ENCODE assay signal across 18 cellular contexts in the genomic region with DNA sequence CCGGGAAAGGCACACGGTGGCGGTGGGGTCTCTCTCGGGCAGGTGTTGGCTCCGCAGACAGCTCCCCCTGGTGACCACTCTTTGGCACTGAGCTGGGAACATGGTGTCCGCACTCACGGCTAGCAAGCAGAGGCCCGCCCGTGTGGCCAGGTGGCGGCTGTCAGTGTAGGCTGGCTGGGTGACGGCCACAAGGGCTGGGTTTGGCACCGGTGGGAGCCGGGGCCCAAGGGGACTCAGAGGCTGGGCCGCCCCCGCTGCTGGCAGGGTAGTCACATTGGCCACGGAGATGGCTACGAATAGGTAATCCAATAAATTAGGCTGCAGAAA.
A peak's percentile ranks its signal among the peaks of the same experiment; 100 is the strongest.
DNase-seq lines count a peak whose midpoint lies in the region; ATAC-seq and TF ChIP-seq lines count a peak whose summit lies in the region.
"Had no signal": no experiment of that assay in that cellular context is flagged by ENCODE, and none has a peak within 500 bp of the region (broad histone marks: within the 10 kb centered on the region; RNA-seq: fewer than 3 reads in every experiment).

No MANE protein-coding gene starts in this region.

- no peak overlapping the region for H3K9ac ChIP-seq in Karpas-422 (ENCODE audit: low read length)

- H2AFZ ChIP-seq in Karpas-422 (ENCODE audit: low read length): no peak overlapping the region

- 80% methylated on average over 17 of the region's 17 CpGs for WGBS in right cardiac atrium

- H3K4me3 ChIP-seq in Karpas-422 (ENCODE audit: low read length) (no peak overlapping the region), right cardiac atrium (ENCODE audit: low read length) (no peak overlapping the region), gastrocnemius medialis (no peak overlapping the region)
- H3K4me3 ChIP-seq: colonic mucosa had no signal

- H3K9me3 ChIP-seq in Karpas-422 (ENCODE audit: low read length) (no peaks in the 10 kb centered on the region), right cardiac atrium (ENCODE audit: control insufficient read depth, low read length) (no peaks in the 10 kb centered on the region), gastrocnemius medialis (no peaks in the 10 kb centered on the region)
- H3K9me3 ChIP-seq: colonic mucosa had no signal

- intact Hi-C loops in activated CD4-positive, alpha-beta memory T cell treated with anti-CD3 and anti-CD28 coated beads for 36 hours (cut with micrococcal nuclease): no loop called here
- intact Hi-C loops in right cardiac atrium (cut with DNase I): no loop called here
- intact Hi-C loops in posterior vena cava (cut with DNase I): no loop called here
- intact Hi-C loops in gastrocnemius medialis (cut with DNase I; ENCODE audit: low total_unique reads): no loop called here

- peaks cover 32% of the 10 kb centered on the region for H3K9me3 Mint-ChIP-seq in activated CD4-positive, alpha-beta memory T cell treated with anti-CD3 and anti-CD28 coated beads for 36 hours
- H3K9me3 Mint-ChIP-seq in activated CD4-positive, alpha-beta memory T cell treated with anti-CD3 and anti-CD28 coated beads, Interleukin-2, amount 10 ng/mL, durations not matched to agents 7 days and 5 days: peaks cover 44% of the 10 kb centered on the region

- H3K4me2 ChIP-seq in Karpas-422 (ENCODE audit: low read depth, low read length, poor library complexity, severe bottlenecking): no peak overlapping the region

- H3K4me3 Mint-ChIP-seq in activated CD4-positive, alpha-beta memory T cell treated with anti-CD3 and anti-CD28 coated beads for 36 hours: no peak overlapping the region
- H3K4me3 Mint-ChIP-seq in activated CD4-positive, alpha-beta memory T cell treated with anti-CD3 and anti-CD28 coated beads, Interleukin-2, amount 10 ng/mL, durations not matched to agents 7 days and 5 days: no peak overlapping the region
- H3K4me3 Mint-ChIP-seq: CD4-positive, alpha-beta memory T cell; naive thymus-derived CD4-positive, alpha-beta T cell; stimulated activated effector memory CD8-positive, alpha-beta T cell treated with anti-CD3 and anti-CD28 coated beads, Interleukin-12 subunit alpha, Interleukin-12 subunit beta, amount 100 ng/mL, for 72 hours had no signal

- in situ Hi-C loops in gastrocnemius medialis (cut with MboI; ENCODE audit: low sequenced_read_pairs in 4 of 4): no loop called here

- peaks cover 5% of the 10 kb centered on the region for H3K36me3 Mint-ChIP-seq in activated CD4-positive, alpha-beta memory T cell treated with anti-CD3 and anti-CD28 coated beads for 36 hours
- H3K36me3 Mint-ChIP-seq in activated CD4-positive, alpha-beta memory T cell treated with anti-CD3 and anti-CD28 coated beads, Interleukin-2, amount 10 ng/mL, durations not matched to agents 7 days and 5 days (ENCODE audit: low read depth): peaks cover 3% of the 10 kb centered on the region
- H3K36me3 Mint-ChIP-seq: stimulated activated effector memory CD8-positive, alpha-beta T cell treated with anti-CD3 and anti-CD28 coated beads, Interleukin-12 subunit alpha, Interleukin-12 subunit beta, amount 100 ng/mL, for 72 hours had no signal

- peak; percentile 8 for DNase-seq in activated CD4-positive, alpha-beta memory T cell treated with anti-CD3 and anti-CD28 coated beads for 36 hours
- DNase-seq in activated CD4-positive, alpha-beta memory T cell treated with anti-CD3 and anti-CD28 coated beads, Interleukin-2, amount 10 ng/mL, durations not matched to agents 7 days and 5 days: no peak
- peak; percentile 56 for DNase-seq in Karpas-422
- DNase-seq in right cardiac atrium: peak in 2 of 3 donors; percentile 40 to 64
- peak; percentile 82 for DNase-seq in posterior vena cava (ENCODE audit: low spot score)
- DNase-seq in middle frontal gyrus (ENCODE audit: extremely low spot score, low spot score): no peak
- no peak for DNase-seq in gastrocnemius medialis
- DNase-seq: activated CD4-positive, alpha-beta T cell treated with anti-CD3 and anti-CD28 coated beads for 1 hour; activated T-cell treated with anti-CD3 and anti-CD28 coated beads, Interleukin-2, amount 50 U/mL, for 1 hour; amniotic stem cell; colonic mucosa; glutamatergic neuron; left colon; naive thymus-derived CD4-positive, alpha-beta T cell; NCI-H1105 had no signal

- no peak for TF ChIP-seq POLR2A in gastrocnemius medialis (IDR thresholded peaks at IDR 0.05)

- no peaks in the 10 kb centered on the region for H3K9me2 ChIP-seq in Karpas-422 (replicated peaks; ENCODE audit: insufficient read depth, low read length)

- H3K36me3 ChIP-seq in Karpas-422 (ENCODE audit: insufficient read depth, low read length) (no peaks in the 10 kb centered on the region), gastrocnemius medialis (no peaks in the 10 kb centered on the region)
- H3K36me3 ChIP-seq: colonic mucosa had no signal

- H3K27ac ChIP-seq in Karpas-422 (ENCODE audit: low read length) (no peak overlapping the region), right cardiac atrium (ENCODE audit: low read length) (no peak overlapping the region), gastrocnemius medialis (no peak overlapping the region)
- H3K27ac ChIP-seq: colonic mucosa had no signal

- no peak overlapping the region for H3K27ac Mint-ChIP-seq in activated CD4-positive, alpha-beta memory T cell treated with anti-CD3 and anti-CD28 coated beads for 36 hours
- H3K27ac Mint-ChIP-seq in activated CD4-positive, alpha-beta memory T cell treated with anti-CD3 and anti-CD28 coated beads, Interleukin-2, amount 10 ng/mL, durations not matched to agents 7 days and 5 days: no peak overlapping the region
- H3K27ac Mint-ChIP-seq: naive thymus-derived CD4-positive, alpha-beta T cell; stimulated activated effector memory CD8-positive, alpha-beta T cell treated with anti-CD3 and anti-CD28 coated beads, Interleukin-12 subunit alpha, Interleukin-12 subunit beta, amount 100 ng/mL, for 72 hours had no signal

- H3K27me3 Mint-ChIP-seq in activated CD4-positive, alpha-beta memory T cell treated with anti-CD3 and anti-CD28 coated beads for 36 hours: peaks cover 23% of the 10 kb centered on the region
- H3K27me3 Mint-ChIP-seq in activated CD4-positive, alpha-beta memory T cell treated with anti-CD3 and anti-CD28 coated beads, Interleukin-2, amount 10 ng/mL, durations not matched to agents 7 days and 5 days: peaks cover 9% of the 10 kb centered on the region

- CTCF ChIA-PET in activated CD4-positive, alpha-beta memory T cell treated with anti-CD3 and anti-CD28 coated beads for 36 hours (lab: Charles Lee): no interaction called here
- CTCF ChIA-PET in activated CD4-positive, alpha-beta memory T cell treated with anti-CD3 and anti-CD28 coated beads, Interleukin-2, amount 10 ng/mL, durations not matched to agents 7 days and 5 days (lab: Charles Lee): no interaction called here

- H4K20me1 ChIP-seq in Karpas-422 (ENCODE audit: insufficient read depth, low read depth, low read length): no peaks in the 10 kb centered on the region

- TF ChIP-seq CTCF in gastrocnemius medialis (IDR thresholded peaks at IDR 0.05 in 4 of 5, conservative IDR thresholded peaks at IDR 0.05 in 1 of 5): no peak

- POLR2A ChIA-PET in activated CD4-positive, alpha-beta memory T cell treated with anti-CD3 and anti-CD28 coated beads for 36 hours (lab: Charles Lee): no interaction called here
- POLR2A ChIA-PET in activated CD4-positive, alpha-beta memory T cell treated with anti-CD3 and anti-CD28 coated beads, Interleukin-2, amount 10 ng/mL, durations not matched to agents 7 days and 5 days (lab: Charles Lee): no interaction called here

- H3K27me3 ChIP-seq in Karpas-422 (ENCODE audit: low read length): no peaks in the 10 kb centered on the region
- no peaks in the 10 kb centered on the region for H3K27me3 ChIP-seq in right cardiac atrium (ENCODE audit: control insufficient read depth, insufficient read depth)
- H3K27me3 ChIP-seq in gastrocnemius medialis: peaks cover 20 to 33% (median 22%) of the 10 kb centered on the region in 3 donors
- H3K27me3 ChIP-seq: colonic mucosa had no signal

- H3K4me1 Mint-ChIP-seq in activated CD4-positive, alpha-beta memory T cell treated with anti-CD3 and anti-CD28 coated beads for 36 hours (ENCODE audit: low read depth): no peaks in the 10 kb centered on the region
- H3K4me1 Mint-ChIP-seq in activated CD4-positive, alpha-beta memory T cell treated with anti-CD3 and anti-CD28 coated beads, Interleukin-2, amount 10 ng/mL, durations not matched to agents 7 days and 5 days: no peaks in the 10 kb centered on the region
- H3K4me1 Mint-ChIP-seq: stimulated activated effector memory CD8-positive, alpha-beta T cell treated with anti-CD3 and anti-CD28 coated beads, Interleukin-12 subunit alpha, Interleukin-12 subunit beta, amount 100 ng/mL, for 72 hours had no signal

- no peaks in the 10 kb centered on the region for H3K4me1 ChIP-seq in Karpas-422 (ENCODE audit: low read length)
- no peaks in the 10 kb centered on the region for H3K4me1 ChIP-seq in right cardiac atrium (ENCODE audit: control insufficient read depth, insufficient read depth, low read length)
- H3K4me1 ChIP-seq in gastrocnemius medialis: no peaks in the 10 kb centered on the region
- H3K4me1 ChIP-seq: colonic mucosa had no signal

- no peak for ATAC-seq in right cardiac atrium
- ATAC-seq in gastrocnemius medialis: no peak
- ATAC-seq in HG03095 (IDR thresholded peaks at IDR 0.05; ENCODE audit: unreplicated experiment): no peak
- ATAC-seq: left colon; naive thymus-derived CD4-positive, alpha-beta T cell; stimulated activated effector memory CD8-positive, alpha-beta T cell treated with anti-CD3 and anti-CD28 coated beads, Interleukin-12 subunit alpha, Interleukin-12 subunit beta, amount 100 ng/mL, for 72 hours had no signal

- no peaks in the 10 kb centered on the region for H3K79me2 ChIP-seq in Karpas-422 (ENCODE audit: low read length)

Comparison
In these comparisons a context has a peak if more than half of its experiments do, and no peak if none do; other contexts are left out.
1. DNase-seq: peak in activated CD4-positive, alpha-beta memory T cell treated with anti-CD3 and anti-CD28 coated beads for 36 hours (single experiment), Karpas-422 (single experiment), right cardiac atrium (2 of 3) and posterior vena cava (single experiment); none in activated CD4-positive, alpha-beta memory T cell treated with anti-CD3 and anti-CD28 coated beads, Interleukin-2, amount 10 ng/mL, durations not matched to agents 7 days and 5 days (single experiment), middle frontal gyrus (single experiment) and gastrocnemius medialis (0 of 2).